Comparison of ENCODE assay signal across 24 cellular contexts in genomic region chr16:553601-554296, GRCh38. TPM values are rescaled to one million over a fixed set of nuclear protein-coding genes. Genes with fewer than 3 reads are reported as not detected.
"Had no signal": no experiment of that assay in that cellular context is flagged by ENCODE, and none has a peak within 500 bp of the region (broad histone marks: within the 10 kb centered on the region; RNA-seq: fewer than 3 reads in every experiment).

No MANE protein-coding gene starts in this region.

- H3K27me3 ChIP-seq: right atrium auricular region, vagina had no signal

- H3K4me1 ChIP-seq: prostate gland had no signal

- H3K27ac ChIP-seq: prostate gland, right atrium auricular region, suprapubic skin, transverse colon, VCaP had no signal

- H3K9me3 ChIP-seq: prostate gland, right atrium auricular region, suprapubic skin, transverse colon, vagina had no signal

- H3K36me3 ChIP-seq: prostate gland had no signal

- ATAC-seq: activated T-cell treated with anti-CD3 and anti-CD28 coated beads, Interleukin-2, amount 50 U/mL, for 4 hours; naive thymus-derived CD4-positive, alpha-beta T cell had no signal

- H3K4me3 ChIP-seq: prostate gland, right atrium auricular region, transverse colon had no signal

- DNase-seq: activated CD4-positive, alpha-beta T cell treated with anti-CD3 and anti-CD28 coated beads, Interleukin-2, amount 50 U/mL, for 1 hour; activated CD4-positive, CD25-positive, alpha-beta regulatory T cell treated with anti-CD3 and anti-CD28 coated beads, Interleukin-2, amount 50 U/mL, for 72 hours; activated CD8-positive, alpha-beta memory T cell treated with anti-CD3 and anti-CD28 coated beads, Interleukin-2, amount 50 U/mL, for 4 hours; activated naive CD4-positive, alpha-beta T cell treated with anti-CD3 and anti-CD28 coated beads for 36 hours; activated T-cell treated with anti-CD3 and anti-CD28 coated beads, Interleukin-2, amount 50 U/mL, for 4 hours; anterior cingulate cortex; caudate nucleus; mesendoderm; naive thymus-derived CD4-positive, alpha-beta T cell; small intestine; stimulated activated CD4-positive, alpha-beta T cell treated with anti-CD3 and anti-CD28 coated beads, Interleukin-15, amount 100 ng/mL, for 24 hours; stimulated activated CD4-positive, alpha-beta T cell treated with anti-CD3 and anti-CD28 coated beads, Interleukin-2, amount 100 ng/mL, for 48 hours; stimulated activated naive CD8-positive, alpha-beta T cell treated with anti-CD3 and anti-CD28 coated beads, Interleukin-15, amount 100 ng/mL, for 72 hours; transverse colon had no signal

RNA-seq across cellular contexts. Expression of gene PRR35, which starts 6.4 kb away (rescaled TPM):
- total RNA-seq: activated naive CD4-positive, alpha-beta T cell treated with anti-CD3 and anti-CD28 coated beads for 36 hours; dermis microvascular lymphatic vessel endothelial cell; glomerular endothelial cell; liver; mucosa of gallbladder; naive thymus-derived CD4-positive, alpha-beta T cell; osteocyte; right atrium auricular region; suprapubic skin; transverse colon; vagina had no signal
- polyA plus RNA-seq: liver; naive thymus-derived CD4-positive, alpha-beta T cell; small intestine had no signal
